ENCODE assay signal across 1 cellular context in the genomic region with DNA sequence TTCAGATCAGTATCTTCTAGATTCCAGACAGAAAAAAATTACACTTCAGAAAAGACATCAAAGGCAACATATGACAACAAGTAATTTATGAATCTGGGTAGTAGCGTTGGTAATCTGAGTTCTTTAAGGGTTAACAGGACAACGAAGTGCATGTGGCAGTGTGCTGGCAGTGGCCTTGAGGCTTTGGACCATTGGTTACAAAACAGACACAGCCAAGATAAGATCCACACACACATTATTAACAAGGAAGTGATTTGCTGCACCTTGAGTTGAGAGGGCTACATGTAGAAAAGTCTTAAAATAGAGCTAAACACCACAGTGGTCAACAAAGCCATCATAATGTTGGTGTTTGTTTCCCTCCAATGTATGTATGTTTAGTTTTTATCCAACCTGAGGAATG.
A peak's percentile ranks its signal among the peaks of the same experiment; 100 is the strongest.
TF ChIP-seq lines count a peak whose summit lies in the region.

No MANE protein-coding gene starts in this region.

TF ChIP-seq in HepG2, 621 proteins besides CTCF, POLR2A, EP300 and RAD21 (continued from another document and continues in another):
- peak; percentile 92 for TF ChIP-seq GFI1 (CRISPR knock-in tag; IDR thresholded peaks at IDR 0.05; ENCODE audit: borderline replicate concordance)
- TF ChIP-seq ZNF83 (CRISPR knock-in tag; IDR thresholded peaks at IDR 0.05; ENCODE audit: borderline replicate concordance) = no peak
- TF ChIP-seq POGZ (CRISPR knock-in tag; IDR thresholded peaks at IDR 0.05) = peak; percentile 89
- TF ChIP-seq, protein P1, sequence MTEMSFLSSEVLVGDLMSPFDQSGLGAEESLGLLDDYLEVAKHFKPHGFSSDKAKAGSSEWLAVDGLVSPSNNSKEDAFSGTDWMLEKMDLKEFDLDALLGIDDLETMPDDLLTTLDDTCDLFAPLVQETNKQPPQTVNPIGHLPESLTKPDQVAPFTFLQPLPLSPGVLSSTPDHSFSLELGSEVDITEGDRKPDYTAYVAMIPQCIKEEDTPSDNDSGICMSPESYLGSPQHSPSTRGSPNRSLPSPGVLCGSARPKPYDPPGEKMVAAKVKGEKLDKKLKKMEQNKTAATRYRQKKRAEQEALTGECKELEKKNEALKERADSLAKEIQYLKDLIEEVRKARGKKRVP (CRISPR knock-in tag; IDR thresholded peaks at IDR 0.05) = 0 out of 4 replicates have a peak, but pooled peaks of 1 of the 2 experiments have one; percentile 41
- TF ChIP-seq GATAD2A (CRISPR knock-in tag; IDR thresholded peaks at IDR 0.05) = peak; percentile 98
- no peak for TF ChIP-seq NR1H2 (CRISPR knock-in tag; IDR thresholded peaks at IDR 0.05; ENCODE audit: borderline replicate concordance, low read depth)
- 0 out of 2 replicates have a peak, but pooled peaks have one; percentile 24 for TF ChIP-seq SMAD3 (CRISPR knock-in tag; IDR thresholded peaks at IDR 0.05)
- 0 out of 2 replicates have a peak, but pooled peaks have one; percentile 7 for TF ChIP-seq ATF1 (CRISPR knock-in tag; IDR thresholded peaks at IDR 0.05)
- TF ChIP-seq, protein P2, sequence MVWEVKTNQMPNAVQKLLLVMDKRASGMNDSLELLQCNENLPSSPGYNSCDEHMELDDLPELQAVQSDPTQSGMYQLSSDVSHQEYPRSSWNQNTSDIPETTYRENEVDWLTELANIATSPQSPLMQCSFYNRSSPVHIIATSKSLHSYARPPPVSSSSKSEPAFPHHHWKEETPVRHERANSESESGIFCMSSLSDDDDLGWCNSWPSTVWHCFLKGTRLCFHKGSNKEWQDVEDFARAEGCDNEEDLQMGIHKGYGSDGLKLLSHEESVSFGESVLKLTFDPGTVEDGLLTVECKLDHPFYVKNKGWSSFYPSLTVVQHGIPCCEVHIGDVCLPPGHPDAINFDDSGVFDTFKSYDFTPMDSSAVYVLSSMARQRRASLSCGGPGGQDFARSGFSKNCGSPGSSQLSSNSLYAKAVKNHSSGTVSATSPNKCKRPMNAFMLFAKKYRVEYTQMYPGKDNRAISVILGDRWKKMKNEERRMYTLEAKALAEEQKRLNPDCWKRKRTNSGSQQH (CRISPR knock-in tag; IDR thresholded peaks at IDR 0.05; ENCODE audit: low read depth) = peak; percentile 61; the same call in 1 of the 2 replicates
- 0 out of 2 replicates have a peak, but pooled peaks have one; percentile 45 for TF ChIP-seq THAP11 (CRISPR knock-in tag; IDR thresholded peaks at IDR 0.05)
- TF ChIP-seq TBX2 (CRISPR knock-in tag; IDR thresholded peaks at IDR 0.05; ENCODE audit: borderline replicate concordance) = peak; percentile 44; the same call in 1 of the 2 replicates
- peak; percentile 54; the same call in 1 of the 2 replicates for TF ChIP-seq SOX5 (CRISPR knock-in tag; IDR thresholded peaks at IDR 0.05; ENCODE audit: borderline replicate concordance)
- TF ChIP-seq, protein P3, sequence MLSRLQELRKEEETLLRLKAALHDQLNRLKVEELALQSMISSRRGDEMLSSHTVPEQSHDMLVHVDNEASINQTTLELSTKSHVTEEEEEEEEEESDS (CRISPR knock-in tag; IDR thresholded peaks at IDR 0.05; ENCODE audit: borderline replicate concordance) = 0 out of 2 replicates have a peak, but pooled peaks have one; percentile 56
- no peak; the same call in 1 of the 2 replicates for TF ChIP-seq MIXL1 (CRISPR knock-in tag; IDR thresholded peaks at IDR 0.05)
- TF ChIP-seq, protein P4, sequence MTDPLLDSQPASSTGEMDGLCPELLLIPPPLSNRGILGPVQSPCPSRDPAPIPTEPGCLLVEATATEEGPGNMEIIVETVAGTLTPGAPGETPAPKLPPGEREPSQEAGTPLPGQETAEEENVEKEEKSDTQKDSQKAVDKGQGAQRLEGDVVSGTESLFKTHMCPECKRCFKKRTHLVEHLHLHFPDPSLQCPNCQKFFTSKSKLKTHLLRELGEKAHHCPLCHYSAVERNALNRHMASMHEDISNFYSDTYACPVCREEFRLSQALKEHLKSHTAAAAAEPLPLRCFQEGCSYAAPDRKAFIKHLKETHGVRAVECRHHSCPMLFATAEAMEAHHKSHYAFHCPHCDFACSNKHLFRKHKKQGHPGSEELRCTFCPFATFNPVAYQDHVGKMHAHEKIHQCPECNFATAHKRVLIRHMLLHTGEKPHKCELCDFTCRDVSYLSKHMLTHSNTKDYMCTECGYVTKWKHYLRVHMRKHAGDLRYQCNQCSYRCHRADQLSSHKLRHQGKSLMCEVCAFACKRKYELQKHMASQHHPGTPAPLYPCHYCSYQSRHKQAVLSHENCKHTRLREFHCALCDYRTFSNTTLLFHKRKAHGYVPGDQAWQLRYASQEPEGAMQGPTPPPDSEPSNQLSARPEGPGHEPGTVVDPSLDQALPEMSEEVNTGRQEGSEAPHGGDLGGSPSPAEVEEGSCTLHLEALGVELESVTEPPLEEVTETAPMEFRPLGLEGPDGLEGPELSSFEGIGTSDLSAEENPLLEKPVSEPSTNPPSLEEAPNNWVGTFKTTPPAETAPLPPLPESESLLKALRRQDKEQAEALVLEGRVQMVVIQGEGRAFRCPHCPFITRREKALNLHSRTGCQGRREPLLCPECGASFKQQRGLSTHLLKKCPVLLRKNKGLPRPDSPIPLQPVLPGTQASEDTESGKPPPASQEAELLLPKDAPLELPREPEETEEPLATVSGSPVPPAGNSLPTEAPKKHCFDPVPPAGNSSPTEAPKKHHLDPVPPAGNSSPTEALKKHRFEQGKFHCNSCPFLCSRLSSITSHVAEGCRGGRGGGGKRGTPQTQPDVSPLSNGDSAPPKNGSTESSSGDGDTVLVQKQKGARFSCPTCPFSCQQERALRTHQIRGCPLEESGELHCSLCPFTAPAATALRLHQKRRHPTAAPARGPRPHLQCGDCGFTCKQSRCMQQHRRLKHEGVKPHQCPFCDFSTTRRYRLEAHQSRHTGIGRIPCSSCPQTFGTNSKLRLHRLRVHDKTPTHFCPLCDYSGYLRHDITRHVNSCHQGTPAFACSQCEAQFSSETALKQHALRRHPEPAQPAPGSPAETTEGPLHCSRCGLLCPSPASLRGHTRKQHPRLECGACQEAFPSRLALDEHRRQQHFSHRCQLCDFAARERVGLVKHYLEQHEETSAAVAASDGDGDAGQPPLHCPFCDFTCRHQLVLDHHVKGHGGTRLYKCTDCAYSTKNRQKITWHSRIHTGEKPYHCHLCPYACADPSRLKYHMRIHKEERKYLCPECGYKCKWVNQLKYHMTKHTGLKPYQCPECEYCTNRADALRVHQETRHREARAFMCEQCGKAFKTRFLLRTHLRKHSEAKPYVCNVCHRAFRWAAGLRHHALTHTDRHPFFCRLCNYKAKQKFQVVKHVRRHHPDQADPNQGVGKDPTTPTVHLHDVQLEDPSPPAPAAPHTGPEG (CRISPR knock-in tag; IDR thresholded peaks at IDR 0.05) = no peak
- TF ChIP-seq FOXJ3 (CRISPR knock-in tag; IDR thresholded peaks at IDR 0.05; ENCODE audit: borderline replicate concordance) = no peak
- TF ChIP-seq BCL6 (CRISPR knock-in tag; IDR thresholded peaks at IDR 0.05) = peak; percentile 32; the same call in 1 of the 2 replicates
- TF ChIP-seq DMAP1 (CRISPR knock-in tag; IDR thresholded peaks at IDR 0.05) = peak; percentile 45; the same call in 1 of the 2 replicates
- TF ChIP-seq ZNF615 (CRISPR knock-in tag; IDR thresholded peaks at IDR 0.05; ENCODE audit: borderline replicate concordance) = no peak
- peak; percentile 77 for TF ChIP-seq SALL1 (CRISPR knock-in tag; IDR thresholded peaks at IDR 0.05)
- peak; percentile 56; the same call in 1 of the 2 replicates for TF ChIP-seq ZNF614 (CRISPR knock-in tag; IDR thresholded peaks at IDR 0.05; ENCODE audit: borderline replicate concordance)
- peak; percentile 12; the same call in 1 of the 2 replicates for TF ChIP-seq CREM (IDR thresholded peaks at IDR 0.05)
- no peak for TF ChIP-seq CREM (CRISPR knock-in tag; IDR thresholded peaks at IDR 0.05)
- TF ChIP-seq ETV5 (CRISPR knock-in tag; IDR thresholded peaks at IDR 0.05; ENCODE audit: borderline replicate concordance) = peak; percentile 22; the same call in 1 of the 2 replicates
- no peak for TF ChIP-seq FOXP1 (IDR thresholded peaks at IDR 0.05)
- peak; percentile 39; the same call in 1 of the 2 replicates for TF ChIP-seq FOXP1 (CRISPR knock-in tag; IDR thresholded peaks at IDR 0.05)
- peak; percentile 63; the same call in 1 of the 2 replicates for TF ChIP-seq HMG20A (CRISPR knock-in tag; IDR thresholded peaks at IDR 0.05; ENCODE audit: borderline replicate concordance)
- no peak for TF ChIP-seq ZBTB7B (CRISPR knock-in tag; IDR thresholded peaks at IDR 0.05)
- TF ChIP-seq, protein P5, sequence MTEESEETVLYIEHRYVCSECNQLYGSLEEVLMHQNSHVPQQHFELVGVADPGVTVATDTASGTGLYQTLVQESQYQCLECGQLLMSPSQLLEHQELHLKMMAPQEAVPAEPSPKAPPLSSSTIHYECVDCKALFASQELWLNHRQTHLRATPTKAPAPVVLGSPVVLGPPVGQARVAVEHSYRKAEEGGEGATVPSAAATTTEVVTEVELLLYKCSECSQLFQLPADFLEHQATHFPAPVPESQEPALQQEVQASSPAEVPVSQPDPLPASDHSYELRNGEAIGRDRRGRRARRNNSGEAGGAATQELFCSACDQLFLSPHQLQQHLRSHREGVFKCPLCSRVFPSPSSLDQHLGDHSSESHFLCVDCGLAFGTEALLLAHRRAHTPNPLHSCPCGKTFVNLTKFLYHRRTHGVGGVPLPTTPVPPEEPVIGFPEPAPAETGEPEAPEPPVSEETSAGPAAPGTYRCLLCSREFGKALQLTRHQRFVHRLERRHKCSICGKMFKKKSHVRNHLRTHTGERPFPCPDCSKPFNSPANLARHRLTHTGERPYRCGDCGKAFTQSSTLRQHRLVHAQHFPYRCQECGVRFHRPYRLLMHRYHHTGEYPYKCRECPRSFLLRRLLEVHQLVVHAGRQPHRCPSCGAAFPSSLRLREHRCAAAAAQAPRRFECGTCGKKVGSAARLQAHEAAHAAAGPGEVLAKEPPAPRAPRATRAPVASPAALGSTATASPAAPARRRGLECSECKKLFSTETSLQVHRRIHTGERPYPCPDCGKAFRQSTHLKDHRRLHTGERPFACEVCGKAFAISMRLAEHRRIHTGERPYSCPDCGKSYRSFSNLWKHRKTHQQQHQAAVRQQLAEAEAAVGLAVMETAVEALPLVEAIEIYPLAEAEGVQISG (CRISPR knock-in tag; IDR thresholded peaks at IDR 0.05) = 0 out of 2 replicates have a peak, but pooled peaks have one; percentile 41
- TF ChIP-seq ZNF331 (CRISPR knock-in tag; IDR thresholded peaks at IDR 0.05) = peak; percentile 59; the same call in 1 of the 2 replicates
- TF ChIP-seq EHMT2 (IDR thresholded peaks at IDR 0.05; ENCODE audit: borderline replicate concordance, low read depth, low read length) = peak; percentile 27; the same call in 1 of the 2 replicates
- TF ChIP-seq, protein P6, sequence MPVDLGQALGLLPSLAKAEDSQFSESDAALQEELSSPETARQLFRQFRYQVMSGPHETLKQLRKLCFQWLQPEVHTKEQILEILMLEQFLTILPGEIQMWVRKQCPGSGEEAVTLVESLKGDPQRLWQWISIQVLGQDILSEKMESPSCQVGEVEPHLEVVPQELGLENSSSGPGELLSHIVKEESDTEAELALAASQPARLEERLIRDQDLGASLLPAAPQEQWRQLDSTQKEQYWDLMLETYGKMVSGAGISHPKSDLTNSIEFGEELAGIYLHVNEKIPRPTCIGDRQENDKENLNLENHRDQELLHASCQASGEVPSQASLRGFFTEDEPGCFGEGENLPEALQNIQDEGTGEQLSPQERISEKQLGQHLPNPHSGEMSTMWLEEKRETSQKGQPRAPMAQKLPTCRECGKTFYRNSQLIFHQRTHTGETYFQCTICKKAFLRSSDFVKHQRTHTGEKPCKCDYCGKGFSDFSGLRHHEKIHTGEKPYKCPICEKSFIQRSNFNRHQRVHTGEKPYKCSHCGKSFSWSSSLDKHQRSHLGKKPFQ (CRISPR knock-in tag; IDR thresholded peaks at IDR 0.05; ENCODE audit: insufficient replicate concordance) = no peak
- TF ChIP-seq, protein P7, sequence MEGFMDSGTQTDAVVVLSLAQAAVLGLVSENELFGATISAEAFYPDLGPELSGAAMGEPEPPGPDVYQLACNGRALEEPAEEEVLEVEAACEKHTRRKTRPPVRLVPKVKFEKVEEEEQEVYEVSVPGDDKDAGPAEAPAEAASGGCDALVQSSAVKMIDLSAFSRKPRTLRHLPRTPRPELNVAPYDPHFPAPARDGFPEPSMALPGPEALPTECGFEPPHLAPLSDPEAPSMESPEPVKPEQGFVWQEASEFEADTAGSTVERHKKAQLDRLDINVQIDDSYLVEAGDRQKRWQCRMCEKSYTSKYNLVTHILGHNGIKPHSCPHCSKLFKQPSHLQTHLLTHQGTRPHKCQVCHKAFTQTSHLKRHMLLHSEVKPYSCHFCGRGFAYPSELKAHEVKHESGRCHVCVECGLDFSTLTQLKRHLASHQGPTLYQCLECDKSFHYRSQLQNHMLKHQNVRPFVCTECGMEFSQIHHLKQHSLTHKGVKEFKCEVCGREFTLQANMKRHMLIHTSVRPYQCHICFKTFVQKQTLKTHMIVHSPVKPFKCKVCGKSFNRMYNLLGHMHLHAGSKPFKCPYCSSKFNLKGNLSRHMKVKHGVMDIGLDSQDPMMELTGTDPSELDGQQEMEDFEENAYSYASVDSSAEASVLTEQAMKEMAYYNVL (CRISPR knock-in tag; IDR thresholded peaks at IDR 0.05; ENCODE audit: borderline replicate concordance) = 0 out of 2 replicates have a peak, but pooled peaks have one; percentile 48
- TF ChIP-seq, protein P8, sequence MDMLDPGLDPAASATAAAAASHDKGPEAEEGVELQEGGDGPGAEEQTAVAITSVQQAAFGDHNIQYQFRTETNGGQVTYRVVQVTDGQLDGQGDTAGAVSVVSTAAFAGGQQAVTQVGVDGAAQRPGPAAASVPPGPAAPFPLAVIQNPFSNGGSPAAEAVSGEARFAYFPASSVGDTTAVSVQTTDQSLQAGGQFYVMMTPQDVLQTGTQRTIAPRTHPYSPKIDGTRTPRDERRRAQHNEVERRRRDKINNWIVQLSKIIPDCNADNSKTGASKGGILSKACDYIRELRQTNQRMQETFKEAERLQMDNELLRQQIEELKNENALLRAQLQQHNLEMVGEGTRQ (IDR thresholded peaks at IDR 0.05; ENCODE audit: low read depth, low read length) = no peak
- TF ChIP-seq, protein P8 (CRISPR knock-in tag; IDR thresholded peaks at IDR 0.05; ENCODE audit: borderline replicate concordance) = no peak
- no peak for TF ChIP-seq ZNF563 (CRISPR knock-in tag; IDR thresholded peaks at IDR 0.05)
- TF ChIP-seq PPARG (CRISPR knock-in tag; conservative IDR thresholded peaks at IDR 0.05) = peak; percentile 23; the same call in 1 of the 2 replicates
- TF ChIP-seq, protein P9, sequence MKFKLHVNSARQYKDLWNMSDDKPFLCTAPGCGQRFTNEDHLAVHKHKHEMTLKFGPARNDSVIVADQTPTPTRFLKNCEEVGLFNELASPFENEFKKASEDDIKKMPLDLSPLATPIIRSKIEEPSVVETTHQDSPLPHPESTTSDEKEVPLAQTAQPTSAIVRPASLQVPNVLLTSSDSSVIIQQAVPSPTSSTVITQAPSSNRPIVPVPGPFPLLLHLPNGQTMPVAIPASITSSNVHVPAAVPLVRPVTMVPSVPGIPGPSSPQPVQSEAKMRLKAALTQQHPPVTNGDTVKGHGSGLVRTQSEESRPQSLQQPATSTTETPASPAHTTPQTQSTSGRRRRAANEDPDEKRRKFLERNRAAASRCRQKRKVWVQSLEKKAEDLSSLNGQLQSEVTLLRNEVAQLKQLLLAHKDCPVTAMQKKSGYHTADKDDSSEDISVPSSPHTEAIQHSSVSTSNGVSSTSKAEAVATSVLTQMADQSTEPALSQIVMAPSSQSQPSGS (CRISPR knock-in tag; IDR thresholded peaks at IDR 0.05) = peak; percentile 62; the same call in 1 of the 2 replicates
- TF ChIP-seq U2AF1 (optimal IDR thresholded peaks at IDR 0.05; ENCODE audit: low read depth, low read length) = no peak
- peak; percentile 94 for TF ChIP-seq ELF3 (CRISPR knock-in tag; IDR thresholded peaks at IDR 0.05)
- TF ChIP-seq HNF4A (CRISPR knock-in tag; IDR thresholded peaks at IDR 0.05) = peak; percentile 90
